Comparison of ENCODE assay signal across 1 cellular context in the genomic region with DNA sequence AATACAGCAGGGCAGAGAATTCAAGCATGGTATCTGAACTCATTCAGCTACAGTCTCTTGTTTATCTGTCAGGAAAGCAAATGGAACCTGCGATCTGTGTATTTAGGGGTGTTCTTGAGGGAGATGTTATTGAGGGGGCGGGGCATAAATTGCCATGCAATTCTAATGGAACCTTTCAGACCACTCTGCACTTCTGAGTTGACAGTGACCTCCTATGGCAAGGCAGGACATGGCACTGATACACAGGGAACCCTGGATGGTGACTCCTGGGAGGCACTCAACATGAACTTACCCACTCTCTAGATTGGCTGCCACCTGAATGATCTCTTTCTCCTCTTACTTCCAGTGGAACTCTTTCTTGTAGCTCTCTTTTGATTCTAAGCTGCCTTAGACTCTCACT.
TF ChIP-seq lines count a peak whose summit lies in the region.

No MANE protein-coding gene starts in this region.

TF ChIP-seq in HCT116, 20 proteins besides CTCF, POLR2A, EP300 and RAD21 (continued from another document):
- TF ChIP-seq, protein P1, sequence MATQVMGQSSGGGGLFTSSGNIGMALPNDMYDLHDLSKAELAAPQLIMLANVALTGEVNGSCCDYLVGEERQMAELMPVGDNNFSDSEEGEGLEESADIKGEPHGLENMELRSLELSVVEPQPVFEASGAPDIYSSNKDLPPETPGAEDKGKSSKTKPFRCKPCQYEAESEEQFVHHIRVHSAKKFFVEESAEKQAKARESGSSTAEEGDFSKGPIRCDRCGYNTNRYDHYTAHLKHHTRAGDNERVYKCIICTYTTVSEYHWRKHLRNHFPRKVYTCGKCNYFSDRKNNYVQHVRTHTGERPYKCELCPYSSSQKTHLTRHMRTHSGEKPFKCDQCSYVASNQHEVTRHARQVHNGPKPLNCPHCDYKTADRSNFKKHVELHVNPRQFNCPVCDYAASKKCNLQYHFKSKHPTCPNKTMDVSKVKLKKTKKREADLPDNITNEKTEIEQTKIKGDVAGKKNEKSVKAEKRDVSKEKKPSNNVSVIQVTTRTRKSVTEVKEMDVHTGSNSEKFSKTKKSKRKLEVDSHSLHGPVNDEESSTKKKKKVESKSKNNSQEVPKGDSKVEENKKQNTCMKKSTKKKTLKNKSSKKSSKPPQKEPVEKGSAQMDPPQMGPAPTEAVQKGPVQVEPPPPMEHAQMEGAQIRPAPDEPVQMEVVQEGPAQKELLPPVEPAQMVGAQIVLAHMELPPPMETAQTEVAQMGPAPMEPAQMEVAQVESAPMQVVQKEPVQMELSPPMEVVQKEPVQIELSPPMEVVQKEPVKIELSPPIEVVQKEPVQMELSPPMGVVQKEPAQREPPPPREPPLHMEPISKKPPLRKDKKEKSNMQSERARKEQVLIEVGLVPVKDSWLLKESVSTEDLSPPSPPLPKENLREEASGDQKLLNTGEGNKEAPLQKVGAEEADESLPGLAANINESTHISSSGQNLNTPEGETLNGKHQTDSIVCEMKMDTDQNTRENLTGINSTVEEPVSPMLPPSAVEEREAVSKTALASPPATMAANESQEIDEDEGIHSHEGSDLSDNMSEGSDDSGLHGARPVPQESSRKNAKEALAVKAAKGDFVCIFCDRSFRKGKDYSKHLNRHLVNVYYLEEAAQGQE (IDR thresholded peaks at IDR 0.05; ENCODE audit: low read depth): no peak
